9 cellular contexts compared by ENCODE assay signal in genomic region chr12:103771466-103771865, GRCh38.
A peak's percentile ranks its signal among the peaks of the same experiment; 100 is the strongest.
DNase-seq lines count a peak whose midpoint lies in the region; ATAC-seq and TF ChIP-seq lines count a peak whose summit lies in the region.
"Had no signal": no experiment of that assay in that cellular context is flagged by ENCODE, and none has a peak within 500 bp of the region (broad histone marks: within the 10 kb centered on the region; RNA-seq: fewer than 3 reads in every experiment).

No MANE protein-coding gene starts in this region.

- H3K4me1 ChIP-seq in tibial artery: peaks cover 0 to 30% (median 21%) of the 10 kb centered on the region in 4 donors

- no peak overlapping the region for H3K4me3 Mint-ChIP-seq in WTC11
- H3K4me3 Mint-ChIP-seq: stimulated activated naive CD8-positive, alpha-beta T cell treated with anti-CD3 and anti-CD28 coated beads, Interleukin-15, Interleukin-2, amounts not matched to agents 100 ng/mL and 50 ng/mL, for 24 hours had no signal

- POLR2A ChIA-PET in WTC11 (lab: Charles Lee): no interaction called here

- H3K27ac ChIP-seq in tibial artery: peak overlapping the region in 1 of 2 donors; percentile 19

- H3K9me3 Mint-ChIP-seq in WTC11: no peaks in the 10 kb centered on the region
- H3K9me3 Mint-ChIP-seq: stimulated activated naive CD8-positive, alpha-beta T cell treated with anti-CD3 and anti-CD28 coated beads, Interleukin-15, Interleukin-2, amounts not matched to agents 100 ng/mL and 50 ng/mL, for 24 hours had no signal

- H3K36me3 ChIP-seq in tibial artery: peaks cover 35 to 58% (median 51%) of the 10 kb centered on the region in 3 donors

- peak; percentile 78 for TF ChIP-seq CTCF in AG10803 (conservative IDR thresholded peaks at IDR 0.05; ENCODE audit: low read length)
- TF ChIP-seq CTCF in GM20000 (IDR thresholded peaks at IDR 0.05; ENCODE audit: extremely low read depth, missing control alignments): no peak
- no peak for TF ChIP-seq CTCF in WTC11 (IDR thresholded peaks at IDR 0.05)
- peak; percentile 49 to 53 for TF ChIP-seq CTCF in tibial artery (IDR thresholded peaks at IDR 0.05)

- H3K36me3 Mint-ChIP-seq in WTC11: peaks cover 25% of the 10 kb centered on the region; the same call in 1 of the 2 replicates

- CTCF ChIA-PET in WTC11 (lab: Charles Lee): interaction anchor here (0.6 to 1.9 kb wide), 11 partner anchors 10 to 338 kb away, joined by 3 to 8 read pairs (median 3); partner anchors contain the start of gene HSP90B1

- no peaks in the 10 kb centered on the region for H3K27me3 ChIP-seq in tibial artery

- intact Hi-C loops in tibial artery (cut with DNase I; ENCODE audit: low total_unique reads): loop anchor here (5.0 kb wide), 1 partner anchor 101 kb away; no protein-coding TSS in a partner anchor

- H3K9me3 ChIP-seq in tibial artery: no peaks in the 10 kb centered on the region

- peak; percentile 51 for DNase-seq in AG10803 (ENCODE audit: low read depth)
- DNase-seq in GM20000 (ENCODE audit: low spot score): peak; percentile 18
- peak; percentile 68 for DNase-seq in WTC11 (ENCODE audit: low spot score)
- peak; percentile 78 for DNase-seq in iPS-NIHi7 (ENCODE audit: extremely low spot score)
- peak in 1 of 2 donors; percentile 40 for DNase-seq in tibial artery
- DNase-seq in activated CD4-positive, CD25-positive, alpha-beta regulatory T cell treated with anti-CD3 and anti-CD28 coated beads, Interleukin-2, amount 50 U/mL, for 72 hours: no peak
- no peak for DNase-seq in ureter (ENCODE audit: low spot score)

- peaks cover 18% of the 10 kb centered on the region for H3K4me1 Mint-ChIP-seq in WTC11

- no peaks in the 10 kb centered on the region for H3K27me3 Mint-ChIP-seq in WTC11 (ENCODE audit: low read depth)
- H3K27me3 Mint-ChIP-seq: stimulated activated naive CD8-positive, alpha-beta T cell treated with anti-CD3 and anti-CD28 coated beads, Interleukin-15, Interleukin-2, amounts not matched to agents 100 ng/mL and 50 ng/mL, for 24 hours had no signal

- H3K4me3 ChIP-seq in AG10803 (ENCODE audit: low read length) (no peak overlapping the region), tibial artery (no peak overlapping the region)

- peak; percentile 92 for ATAC-seq in WTC11
- ATAC-seq in HG02840 (IDR thresholded peaks at IDR 0.05; ENCODE audit: low FRiP score, unreplicated experiment): no peak

- peak overlapping the region; percentile 38 for H3K27ac Mint-ChIP-seq in WTC11
- H3K27ac Mint-ChIP-seq: stimulated activated naive CD8-positive, alpha-beta T cell treated with anti-CD3 and anti-CD28 coated beads, Interleukin-15, Interleukin-2, amounts not matched to agents 100 ng/mL and 50 ng/mL, for 24 hours had no signal

TF ChIP-seq in WTC11, 78 proteins besides CTCF, POLR2A, EP300 and RAD21:
- TF ChIP-seq ZNF263 (CRISPR knock-in tag; IDR thresholded peaks at IDR 0.05; ENCODE audit: low read depth) (no peak), FOXK1 (CRISPR knock-in tag; IDR thresholded peaks at IDR 0.05) (no peak), NR1H2 (CRISPR knock-in tag; IDR thresholded peaks at IDR 0.05) (no peak), IRF2 (CRISPR knock-in tag; IDR thresholded peaks at IDR 0.05; ENCODE audit: borderline replicate concordance, low read depth) (no peak), MYBL2 (CRISPR knock-in tag; IDR thresholded peaks at IDR 0.05) (no peak), GRHL2 (CRISPR knock-in tag; IDR thresholded peaks at IDR 0.05; ENCODE audit: insufficient replicate concordance, severe bottlenecking) (no peak), ZNF416 (CRISPR knock-in tag; IDR thresholded peaks at IDR 0.05) (no peak), TP53 (CRISPR knock-in tag; IDR thresholded peaks at IDR 0.05) (no peak), FOXJ3 (CRISPR knock-in tag; IDR thresholded peaks at IDR 0.05; ENCODE audit: borderline replicate concordance) (no peak), SMAD4 (CRISPR knock-in tag; IDR thresholded peaks at IDR 0.05) (no peak), TEAD1 (CRISPR knock-in tag; IDR thresholded peaks at IDR 0.05) (no peak), PRRX2 (CRISPR knock-in tag; IDR thresholded peaks at IDR 0.05) (no peak), ZBTB21 (CRISPR knock-in tag; IDR thresholded peaks at IDR 0.05; ENCODE audit: borderline replicate concordance) (no peak)
- TF ChIP-seq, protein P1, sequence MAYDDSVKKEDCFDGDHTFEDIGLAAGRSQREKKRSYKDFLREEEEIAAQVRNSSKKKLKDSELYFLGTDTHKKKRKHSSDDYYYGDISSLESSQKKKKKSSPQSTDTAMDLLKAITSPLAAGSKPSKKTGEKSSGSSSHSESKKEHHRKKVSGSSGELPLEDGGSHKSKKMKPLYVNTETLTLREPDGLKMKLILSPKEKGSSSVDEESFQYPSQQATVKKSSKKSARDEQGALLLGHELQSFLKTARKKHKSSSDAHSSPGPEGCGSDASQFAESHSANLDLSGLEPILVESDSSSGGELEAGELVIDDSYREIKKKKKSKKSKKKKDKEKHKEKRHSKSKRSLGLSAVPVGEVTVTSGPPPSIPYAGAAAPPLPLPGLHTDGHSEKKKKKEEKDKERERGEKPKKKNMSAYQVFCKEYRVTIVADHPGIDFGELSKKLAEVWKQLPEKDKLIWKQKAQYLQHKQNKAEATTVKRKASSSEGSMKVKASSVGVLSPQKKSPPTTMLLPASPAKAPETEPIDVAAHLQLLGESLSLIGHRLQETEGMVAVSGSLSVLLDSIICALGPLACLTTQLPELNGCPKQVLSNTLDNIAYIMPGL (CRISPR knock-in tag; IDR thresholded peaks at IDR 0.05): no peak

Comparison
In these comparisons a context has a peak if more than half of its experiments do, and no peak if none do; other contexts are left out.
1. DNase-seq: peak in AG10803 (single experiment), GM20000 (single experiment), WTC11 (single experiment) and iPS-NIHi7 (single experiment); none in activated CD4-positive, CD25-positive, alpha-beta regulatory T cell treated with anti-CD3 and anti-CD28 coated beads, Interleukin-2, amount 50 U/mL, for 72 hours (single experiment) and ureter (single experiment).
2. CTCF ChIP-seq: peak in AG10803 (single experiment) and tibial artery (2 of 2); none in GM20000 (single experiment) and WTC11 (single experiment).